8 cellular contexts compared by ENCODE assay signal in genomic region chrX:103405009-103405333, GRCh38. TPM values are rescaled to one million over a fixed set of nuclear protein-coding genes. Genes with fewer than 3 reads are reported as not detected.
DNase-seq lines count a peak whose midpoint lies in the region; ATAC-seq, FAIRE-seq and TF ChIP-seq lines count a peak whose summit lies in the region.

No MANE protein-coding gene starts in this region.

- peaks cover 16% of the 10 kb centered on the region for H3K4me1 Mint-ChIP-seq in CD4-positive, alpha-beta T cell (ENCODE audit: low read depth)
- peaks cover 2 to 11% (median 8%) of the 10 kb centered on the region in 4 donors for H3K4me1 Mint-ChIP-seq in naive thymus-derived CD8-positive, alpha-beta T cell

- H3K36me3 Mint-ChIP-seq in CD4-positive, alpha-beta T cell (ENCODE audit: low read depth), result no peaks in the 10 kb centered on the region
- H3K36me3 Mint-ChIP-seq in naive thymus-derived CD8-positive, alpha-beta T cell, result peaks cover 0 to 3% (median 0%) of the 10 kb centered on the region in 3 donors

- no peak for ATAC-seq in CD4-positive, alpha-beta T cell (ENCODE audit: poor library complexity)
- ATAC-seq in HG03064 (IDR thresholded peaks at IDR 0.05; ENCODE audit: low read depth, unreplicated experiment) (peak; percentile 33), HG03159 (IDR thresholded peaks at IDR 0.05; ENCODE audit: unreplicated experiment) (no peak), GM18867 (IDR thresholded peaks at IDR 0.05; ENCODE audit: unreplicated experiment) (no peak)
- no peak for ATAC-seq in naive thymus-derived CD8-positive, alpha-beta T cell

- FAIRE-seq in bronchial epithelial cell (lab: Jason Lieb, UNC), result no peak

- H3K27me3 Mint-ChIP-seq in CD4-positive, alpha-beta T cell, result peaks cover 22% of the 10 kb centered on the region
- H3K27me3 Mint-ChIP-seq in naive thymus-derived CD8-positive, alpha-beta T cell, result peaks cover 0 to 8% (median 3%) of the 10 kb centered on the region in 5 donors

- no peaks in the 10 kb centered on the region for H3K36me3 ChIP-seq in bronchial epithelial cell (ENCODE audit: control insufficient read depth, insufficient read depth, low read length)

- no peaks in the 10 kb centered on the region for H3K27me3 ChIP-seq in CD4-positive, alpha-beta T cell (ENCODE audit: control insufficient read depth, insufficient read depth, low read length)
- no peaks in the 10 kb centered on the region for H3K27me3 ChIP-seq in bronchial epithelial cell (ENCODE audit: control insufficient read depth, insufficient read depth, low read length)

- POLR2A ChIA-PET in CD4-positive, alpha-beta T cell (lab: Charles Lee), result no interaction called here
- POLR2A ChIA-PET in naive thymus-derived CD8-positive, alpha-beta T cell (lab: Charles Lee), result no interaction called here

- no peaks in the 10 kb centered on the region for H3K9me3 Mint-ChIP-seq in CD4-positive, alpha-beta T cell
- peaks cover 0 to 2% (median 0%) of the 10 kb centered on the region in 9 donors for H3K9me3 Mint-ChIP-seq in naive thymus-derived CD8-positive, alpha-beta T cell

- no peak overlapping the region for H3K27ac ChIP-seq in CD4-positive, alpha-beta T cell (ENCODE audit: low read depth, low read length)

- CTCF ChIA-PET in CD4-positive, alpha-beta T cell (lab: Charles Lee), result no interaction called here

- TF ChIP-seq CTCF in CD4-positive, alpha-beta T cell (IDR thresholded peaks at IDR 0.05), result no peak
- TF ChIP-seq CTCF in bronchial epithelial cell (IDR thresholded peaks at IDR 0.05; ENCODE audit: insufficient read depth, low read length, severe bottlenecking), result no peak

- DNase-seq in CD4-positive, alpha-beta T cell, result no peak
- DNase-seq in bronchial epithelial cell (ENCODE audit: low read depth), result no peak
- no peak for DNase-seq in naive thymus-derived CD8-positive, alpha-beta T cell
- DNase-seq in DMS153 (lab: John Stamatoyannopoulos, UW), result no peak
- DNase-seq in mucosa of gallbladder (ENCODE audit: low spot score), result no peak

- intact Hi-C loops in CD4-positive, alpha-beta T cell (cut with DNase I, micrococcal nuclease), result no loop called here

- peak overlapping the region; percentile 59 for H3K4me3 Mint-ChIP-seq in CD4-positive, alpha-beta T cell
- peak overlapping the region; percentile 67 to 86 (median 78) for H3K4me3 Mint-ChIP-seq in naive thymus-derived CD8-positive, alpha-beta T cell

- H3K27ac Mint-ChIP-seq in CD4-positive, alpha-beta T cell, result no peak overlapping the region
- H3K27ac Mint-ChIP-seq in naive thymus-derived CD8-positive, alpha-beta T cell, result peak overlapping the region in 4 of 10 donors; percentile 27 to 89 (median 54)

- H3K9me3 ChIP-seq in CD4-positive, alpha-beta T cell (ENCODE audit: control insufficient read depth, low read length), result no peaks in the 10 kb centered on the region

- H3K4me3 ChIP-seq in bronchial epithelial cell (ENCODE audit: low read depth, low read length), result peak overlapping the region; percentile 60

RNA-seq across cellular contexts. Expression of gene BEX3, which starts 28.6 kb away (rescaled TPM):
- total RNA-seq in CD4-positive, alpha-beta T cell, result 10 to 100 TPM; 13.9 to 15.7 TPM
- total RNA-seq in bronchial epithelial cell, result 94.8 and 129 TPM in 2 replicates
- 10 to 100 TPM; 33.8 to 34.3 TPM for total RNA-seq in naive thymus-derived CD8-positive, alpha-beta T cell
- 100 to 1,000 TPM in 2 of 3 donors, 10 to 100 TPM in 1; 92.6 to 136 (median 134) TPM for polyA plus RNA-seq in naive thymus-derived CD8-positive, alpha-beta T cell
- 96.0 TPM for total RNA-seq in mucosa of gallbladder

RNA-seq across cellular contexts. Expression of gene TCEAL9, which starts 48.7 kb away (rescaled TPM):
- total RNA-seq in CD4-positive, alpha-beta T cell, result not detected
- total RNA-seq in bronchial epithelial cell, result 46.6 and 66.6 TPM in 2 replicates
- total RNA-seq in naive thymus-derived CD8-positive, alpha-beta T cell, result 1 to 10 TPM; 1.3 to 2.0 TPM
- polyA plus RNA-seq in naive thymus-derived CD8-positive, alpha-beta T cell, result 1 to 10 TPM; 3.3 to 5.2 (median 3.5) TPM
- total RNA-seq in mucosa of gallbladder, result 28.4 TPM
